Comparison of ENCODE assay signal across 23 cellular contexts in genomic region chr1:230636575-230637163, GRCh38.
"Had no signal": no experiment of that assay in that cellular context is flagged by ENCODE, and none has a peak within 500 bp of the region (broad histone marks: within the 10 kb centered on the region; RNA-seq: fewer than 3 reads in every experiment).

No MANE protein-coding gene starts in this region.

- H3K4me3 Mint-ChIP-seq: activated T-helper 1 cell treated with anti-CD3 and anti-CD28 coated beads, Interleukin-12 subunit alpha, Interleukin-12 subunit beta, Interleukin-2, Interleukin-4 antibody, amounts not matched to agents 30 ng/mL and 10 ng/mL and 1 ng/mL, durations not matched to agents 14 hours and 24 hours and 36 hours; endodermal cell; naive B cell; T-cell; T-helper 2 cell treated with Interferon-gamma antibody and Interleukin-4, amounts not matched to agents 5 μg/mL and 100 μg/mL, for 36 hours; type B pancreatic cell had no signal

- DNase-seq: activated CD4-positive, alpha-beta T cell treated with anti-CD3 and anti-CD28 coated beads for 1 hour; activated CD8-positive, alpha-beta memory T cell treated with anti-CD3 and anti-CD28 coated beads, Interleukin-2, amount 50 U/mL, for 48 hours; anterior cingulate cortex; body of pancreas; cortex of kidney; endodermal cell; esophagus squamous epithelium; gastrocnemius medialis; hippocampal formation; kidney glomerular epithelial cell; left lung; naive B cell; nucleus accumbens; right cardiac atrium; T-cell had no signal

- H3K9ac ChIP-seq: parathyroid adenoma had no signal

- H3K4me3 ChIP-seq: body of pancreas, cardiac muscle cell, esophagus squamous epithelium, gastrocnemius medialis, left lung, lung, thoracic aorta had no signal

- H2AFZ ChIP-seq: parathyroid adenoma had no signal

- H3K36me3 ChIP-seq: cardiac muscle cell, esophagus squamous epithelium, gastrocnemius medialis, left lung, thoracic aorta had no signal

- H3K27ac Mint-ChIP-seq: activated T-helper 1 cell treated with anti-CD3 and anti-CD28 coated beads, Interleukin-12 subunit alpha, Interleukin-12 subunit beta, Interleukin-2, Interleukin-4 antibody, amounts not matched to agents 30 ng/mL and 10 ng/mL and 1 ng/mL, durations not matched to agents 14 hours and 24 hours and 36 hours; endodermal cell; naive B cell; T-cell; T-helper 2 cell treated with Interferon-gamma antibody and Interleukin-4, amounts not matched to agents 5 μg/mL and 100 μg/mL, for 36 hours had no signal

- H3K27me3 ChIP-seq: body of pancreas, cardiac muscle cell, gastrocnemius medialis had no signal

- H3K27ac ChIP-seq: body of pancreas, cardiac muscle cell, esophagus squamous epithelium, gastrocnemius medialis, left lung, parathyroid adenoma, thoracic aorta, VCaP had no signal

- H3K9me3 ChIP-seq: body of pancreas, esophagus squamous epithelium, gastrocnemius medialis, left lung, thoracic aorta had no signal

- H3K4me1 ChIP-seq: gastrocnemius medialis had no signal

- H3K79me2 ChIP-seq: parathyroid adenoma had no signal

- H3K36me3 Mint-ChIP-seq: naive B cell, T-cell, type B pancreatic cell had no signal

- ATAC-seq: body of pancreas, gastrocnemius medialis, left lung, right cardiac atrium, T-cell had no signal

- H3K9me3 Mint-ChIP-seq: activated T-helper 1 cell treated with anti-CD3 and anti-CD28 coated beads, Interleukin-12 subunit alpha, Interleukin-12 subunit beta, Interleukin-2, Interleukin-4 antibody, amounts not matched to agents 30 ng/mL and 10 ng/mL and 1 ng/mL, durations not matched to agents 14 hours and 24 hours and 36 hours; endodermal cell; T-cell; T-helper 2 cell treated with Interferon-gamma antibody and Interleukin-4, amounts not matched to agents 5 μg/mL and 100 μg/mL, for 36 hours had no signal
